Comparison of ENCODE assay signal across 8 cellular contexts in the genomic region with DNA sequence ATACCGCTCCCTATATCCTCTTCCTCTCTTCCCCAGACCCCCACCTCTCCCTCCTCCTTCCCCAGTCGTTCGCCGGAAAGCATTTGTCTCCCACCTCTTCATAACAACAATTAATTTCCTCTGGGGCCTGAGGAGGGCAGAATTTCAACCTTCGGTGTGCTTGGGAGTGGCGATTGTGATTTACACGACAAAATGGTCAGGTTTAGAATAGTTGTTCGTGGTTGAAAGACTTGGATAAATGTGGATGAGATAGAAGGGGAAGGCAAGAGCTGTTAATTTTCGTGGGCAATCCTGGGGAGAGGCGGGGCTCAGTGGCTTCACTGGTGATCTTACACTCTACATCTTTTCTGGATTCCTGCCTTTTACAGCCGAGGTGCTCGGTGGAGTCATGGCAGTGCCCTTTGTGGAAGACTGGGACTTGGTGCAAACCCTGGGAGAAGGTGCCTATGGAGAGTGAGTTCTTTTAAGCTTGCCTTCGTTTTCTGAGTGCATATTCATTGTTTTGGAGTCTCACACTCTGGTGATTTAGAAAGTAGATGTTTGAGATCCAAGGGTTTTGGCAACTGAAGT. TPM values are rescaled to one million over a fixed set of nuclear protein-coding genes. Genes with fewer than 3 reads are reported as not detected.
A peak's percentile ranks its signal among the peaks of the same experiment; 100 is the strongest.
DNase-seq lines count a peak whose midpoint lies in the region; ATAC-seq and TF ChIP-seq lines count a peak whose summit lies in the region.

No MANE protein-coding gene starts in this region.

- peaks cover 0 to 5% of the 10 kb centered on the region in 2 donors for H3K36me3 ChIP-seq in stomach smooth muscle (ENCODE audit: control insufficient read depth in 2 of 2, insufficient read depth in 2 of 2, low read length in 2 of 2)

- peak overlapping the region; percentile 77 to 89 for H3K9ac ChIP-seq in stomach smooth muscle (ENCODE audit: low read length in 2 of 2)

- ATAC-seq in HG02938 (IDR thresholded peaks at IDR 0.05; ENCODE audit: unreplicated experiment) (peak; percentile 28), left lobe of liver (peak; percentile 33)

- peaks cover 16% of the 10 kb centered on the region for H3K4me1 ChIP-seq in stomach smooth muscle (ENCODE audit: control insufficient read depth, insufficient read depth, low read length)

- in situ Hi-C loops in GM13976 (cut with MboI; ENCODE audit: low sequenced_read_pairs, unreplicated experiment): no loop called here

- H3K9me3 ChIP-seq in stomach smooth muscle (ENCODE audit: control insufficient read depth in 2 of 2, low read length in 2 of 2): no peaks in the 10 kb centered on the region

- H3K4me3 ChIP-seq in stomach smooth muscle (ENCODE audit: low read length in 2 of 2): peak overlapping the region; percentile 88 to 91

- DNase-seq in AG09319 (ENCODE audit: extremely low read depth, low read depth): no peak
- DNase-seq in GM13976 (ENCODE audit: low spot score): peak; percentile 51
- DNase-seq in NOMO-1 treated with DMSO at 0.1 percent for 48 hours (lab: John Stamatoyannopoulos, UW; ENCODE audit: unreplicated experiment): peak; percentile 51
- DNase-seq in brain pericyte (ENCODE audit: low read depth, low spot score): peak; percentile 15
- no peak for DNase-seq in left lobe of liver (ENCODE audit: low spot score)
- DNase-seq in DMS 273 (lab: John Stamatoyannopoulos, UW; ENCODE audit: unreplicated experiment): no peak

- H3K27me3 ChIP-seq in stomach smooth muscle (ENCODE audit: control insufficient read depth in 1 of 2, insufficient read depth in 2 of 2, low read length in 2 of 2): no peaks in the 10 kb centered on the region

- H3K27ac ChIP-seq in stomach smooth muscle (ENCODE audit: low read length): peak overlapping the region; percentile 90

- TF ChIP-seq CTCF in AG09319 (IDR thresholded peaks at IDR 0.05; ENCODE audit: low read depth, low read length) (peak; percentile 36), GM13976 (IDR thresholded peaks at IDR 0.05; ENCODE audit: borderline replicate concordance, control extremely low read depth, extremely low read depth, insufficient read depth, missing control alignments) (peak; percentile 45)

RNA-seq across cellular contexts. Expression of a gene that starts 1.5 kb away (rescaled TPM):
- total RNA-seq in left lobe of liver: 0.53 TPM

RNA-seq across cellular contexts. Expression of a gene that starts 33.8 kb away (rescaled TPM):
- total RNA-seq in left lobe of liver: 92.2 TPM

RNA-seq across cellular contexts. Expression of a gene that starts 54.2 kb away (rescaled TPM):
- total RNA-seq in left lobe of liver: not detected

RNA-seq across cellular contexts. Expression of a gene that starts 57.2 kb away (rescaled TPM):
- 187 TPM for total RNA-seq in left lobe of liver

Comparison
In these comparisons a context has a peak if more than half of its experiments do, and no peak if none do; other contexts are left out.
1. DNase-seq: peak in GM13976 (single experiment), NOMO-1 treated with DMSO at 0.1 percent for 48 hours (single experiment) and brain pericyte (single experiment); none in AG09319 (single experiment), left lobe of liver (single experiment) and DMS 273 (single experiment).